In genomic region chr14:83342590-83342989, GRCh38 we compare ENCODE assay signal across 1 cellular context.
TF ChIP-seq lines count a peak whose summit lies in the region.

No MANE protein-coding gene starts in this region.

TF ChIP-seq in SK-N-SH, 30 proteins besides CTCF, POLR2A, EP300 and RAD21 (continued from another document):
- no peak for TF ChIP-seq SIN3A (IDR thresholded peaks at IDR 0.05; ENCODE audit: borderline replicate concordance, low read depth, low read length)
- TF ChIP-seq FOSL2 (IDR thresholded peaks at IDR 0.05; ENCODE audit: borderline replicate concordance, low read depth): no peak
- no peak for TF ChIP-seq REST (IDR thresholded peaks at IDR 0.05; ENCODE audit: low read depth, low read length)
- TF ChIP-seq RFX5 (IDR thresholded peaks at IDR 0.05; ENCODE audit: low read length): no peak
